Comparison of ENCODE assay signal across 8 cellular contexts in the genomic region with DNA sequence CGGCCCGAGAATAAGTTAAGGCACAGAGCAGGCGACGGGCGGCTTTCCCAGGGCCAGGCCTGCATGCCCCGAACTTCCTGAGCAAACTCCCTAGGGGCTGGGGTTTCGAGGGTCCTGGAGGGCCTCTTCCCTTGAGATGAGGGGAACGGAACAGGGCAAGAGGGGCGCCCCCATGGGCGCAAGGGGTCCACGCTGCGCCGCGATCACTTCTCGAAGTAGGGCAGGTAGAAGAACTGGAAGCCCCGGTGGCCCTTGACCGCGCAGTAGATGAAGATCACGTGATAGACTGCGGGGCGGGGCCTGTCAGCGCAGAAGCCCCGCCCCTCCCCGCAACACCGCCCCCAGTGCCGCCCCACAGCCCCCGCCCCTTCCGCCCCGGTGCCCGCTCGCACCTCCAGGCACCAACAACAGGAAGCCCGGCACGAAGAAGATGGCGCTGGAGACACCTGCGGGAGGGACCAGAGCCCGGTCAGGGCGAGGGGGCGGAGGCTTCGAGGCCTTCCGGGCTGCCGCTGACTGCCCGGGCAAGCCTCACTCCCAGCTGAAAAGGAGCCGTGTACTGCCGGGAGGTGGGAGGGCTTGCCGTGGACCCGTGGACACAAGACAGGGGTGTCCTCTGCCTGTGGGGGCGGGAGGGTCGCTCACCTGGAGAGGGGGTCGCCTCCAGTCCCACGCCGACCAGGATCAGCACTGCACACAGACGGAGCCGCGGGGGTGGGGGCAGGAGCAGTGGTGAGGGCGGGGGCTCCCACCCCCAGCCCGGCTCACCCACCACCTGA. TPM values are rescaled to one million over a fixed set of nuclear protein-coding genes. Genes with fewer than 3 reads are reported as not detected.
A peak's percentile ranks its signal among the peaks of the same experiment; 100 is the strongest.
DNase-seq lines count a peak whose midpoint lies in the region; ATAC-seq and TF ChIP-seq lines count a peak whose summit lies in the region.

No MANE protein-coding gene starts in this region.

- no peaks in the 10 kb centered on the region for H3K9me3 ChIP-seq in CD8-positive, alpha-beta memory T cell (ENCODE audit: low read length)
- H3K9me3 ChIP-seq in SJSA1 (replicated peaks) (0 out of 2 replicates have a peak, but pooled peaks cover 2% of the 10 kb centered on the region), osteoblast (ENCODE audit: low read depth, low read length) (no peaks in the 10 kb centered on the region)

- peaks cover 39% of the 10 kb centered on the region for H3K4me1 ChIP-seq in CD8-positive, alpha-beta memory T cell (ENCODE audit: insufficient read depth, low read length)
- peaks cover 26% of the 10 kb centered on the region for H3K4me1 ChIP-seq in SJSA1 (replicated peaks)
- peaks cover 24% of the 10 kb centered on the region for H3K4me1 ChIP-seq in osteoblast (ENCODE audit: insufficient read depth, low read length)

- peak overlapping the region; percentile 58 for H3K4me3 ChIP-seq in CD8-positive, alpha-beta memory T cell (ENCODE audit: low read length)
- H3K4me3 ChIP-seq in SJSA1 (no peak overlapping the region), osteoblast (ENCODE audit: insufficient read depth, low read length) (peak overlapping the region; percentile 75)

- H3K27me3 ChIP-seq in CD8-positive, alpha-beta memory T cell (ENCODE audit: insufficient read depth, low read length, poor library complexity, severe bottlenecking): no peaks in the 10 kb centered on the region
- H3K27me3 ChIP-seq in SJSA1 (replicated peaks): no peaks in the 10 kb centered on the region
- H3K27me3 ChIP-seq in osteoblast (ENCODE audit: insufficient read depth, low read length): peaks cover 3% of the 10 kb centered on the region

- no peaks in the 10 kb centered on the region for H3K36me3 ChIP-seq in CD8-positive, alpha-beta memory T cell (ENCODE audit: insufficient read depth, low read length)
- H3K36me3 ChIP-seq in SJSA1 (peaks cover 9% of the 10 kb centered on the region), osteoblast (ENCODE audit: insufficient read depth, low read length) (no peaks in the 10 kb centered on the region)

- peak; percentile 90 to 96 (median 90) for DNase-seq in CD8-positive, alpha-beta memory T cell
- DNase-seq in LHCN-M2 (ENCODE audit: low read depth): peak; percentile 64
- DNase-seq in SJSA1 (ENCODE audit: low read depth in 1 of 2, low spot score in 2 of 2): no peak
- peak; percentile 96 for DNase-seq in activated naive CD4-positive, alpha-beta T cell treated with anti-CD3 and anti-CD28 coated beads, Interleukin-2, amount 10 ng/mL, durations not matched to agents 7 days and 5 days
- peak; percentile 87 for DNase-seq in glutamatergic neuron
- peak; percentile 97 for DNase-seq in osteoblast (ENCODE audit: insufficient read length, low spot score, missing footprints)

- peak overlapping the region; percentile 82 for H3K4me2 ChIP-seq in osteoblast (ENCODE audit: insufficient read depth, low read length)

- H3K4me3 Mint-ChIP-seq in CD8-positive, alpha-beta memory T cell: peak overlapping the region; percentile 82 to 95 (median 86)
- peak overlapping the region; percentile 80 for H3K4me3 Mint-ChIP-seq in activated naive CD4-positive, alpha-beta T cell treated with anti-CD3 and anti-CD28 coated beads, Interleukin-2, amount 10 ng/mL, durations not matched to agents 7 days and 5 days
- peak overlapping the region; percentile 82 for H3K4me3 Mint-ChIP-seq in glutamatergic neuron (ENCODE audit: unreplicated experiment)

- H2AFZ ChIP-seq in osteoblast (ENCODE audit: low read length): peak overlapping the region; percentile 72

- H3K79me2 ChIP-seq in osteoblast (ENCODE audit: insufficient read depth, low read length): peaks cover 10% of the 10 kb centered on the region

- CTCF ChIA-PET in CD8-positive, alpha-beta memory T cell (lab: Charles Lee): interaction anchor here (1.4 to 2.0 kb wide), 5 partner anchors 28 to 176 kb away, joined by 3 to 10 read pairs (median 5); a partner anchor contains a TSS
- CTCF ChIA-PET in activated naive CD4-positive, alpha-beta T cell treated with anti-CD3 and anti-CD28 coated beads, Interleukin-2, amount 10 ng/mL, durations not matched to agents 7 days and 5 days (lab: Charles Lee): interaction anchor here (0.7 kb wide), 1 partner anchor 27 kb away, joined by 3 read pairs; a partner anchor contains a TSS

- H3K27ac Mint-ChIP-seq in CD8-positive, alpha-beta memory T cell: peak overlapping the region; percentile 78 to 97 (median 92)
- peak overlapping the region; percentile 93 for H3K27ac Mint-ChIP-seq in activated naive CD4-positive, alpha-beta T cell treated with anti-CD3 and anti-CD28 coated beads, Interleukin-2, amount 10 ng/mL, durations not matched to agents 7 days and 5 days
- peak overlapping the region; percentile 43 for H3K27ac Mint-ChIP-seq in glutamatergic neuron (ENCODE audit: unreplicated experiment)

- POLR2A ChIA-PET in CD8-positive, alpha-beta memory T cell (lab: Charles Lee): interaction anchor here (0.6 to 1.8 kb wide), 10 partner anchors 20 to 225 kb away, joined by 3 to 17 read pairs (median 3); a partner anchor contains a TSS

- H3K27ac ChIP-seq in CD8-positive, alpha-beta memory T cell (ENCODE audit: low read depth, low read length): peak overlapping the region; percentile 79
- H3K27ac ChIP-seq in SJSA1: peak overlapping the region; percentile 48
- peak overlapping the region; percentile 70 for H3K27ac ChIP-seq in osteoblast (ENCODE audit: low read depth, low read length)
- peak overlapping the region; percentile 95 for H3K27ac ChIP-seq in temporal lobe (ENCODE audit: low read depth, low read length)

- H3K36me3 Mint-ChIP-seq in CD8-positive, alpha-beta memory T cell: peaks cover 0 to 11% (median 0%) of the 10 kb centered on the region in 3 donors
- H3K36me3 Mint-ChIP-seq in activated naive CD4-positive, alpha-beta T cell treated with anti-CD3 and anti-CD28 coated beads, Interleukin-2, amount 10 ng/mL, durations not matched to agents 7 days and 5 days: peaks cover 8% of the 10 kb centered on the region
- no peaks in the 10 kb centered on the region for H3K36me3 Mint-ChIP-seq in glutamatergic neuron (ENCODE audit: unreplicated experiment)

- H3K4me1 Mint-ChIP-seq in CD8-positive, alpha-beta memory T cell: peaks cover 15 to 53% (median 36%) of the 10 kb centered on the region in 3 donors
- H3K4me1 Mint-ChIP-seq in activated naive CD4-positive, alpha-beta T cell treated with anti-CD3 and anti-CD28 coated beads, Interleukin-2, amount 10 ng/mL, durations not matched to agents 7 days and 5 days: peaks cover 49% of the 10 kb centered on the region
- peaks cover 4% of the 10 kb centered on the region for H3K4me1 Mint-ChIP-seq in glutamatergic neuron (ENCODE audit: low read depth, unreplicated experiment)

- H4K20me1 ChIP-seq in osteoblast (ENCODE audit: insufficient read depth, low read length): no peaks in the 10 kb centered on the region

- TF ChIP-seq CTCF in glutamatergic neuron (IDR thresholded peaks at IDR 0.05; ENCODE audit: partially characterized antibody, unreplicated experiment): no peak
- no peak for TF ChIP-seq CTCF in osteoblast (IDR thresholded peaks at IDR 0.05; ENCODE audit: extremely low read depth, low read depth, low read length)

- peak; percentile 52 for ATAC-seq in GM21528 (IDR thresholded peaks at IDR 0.05; ENCODE audit: low FRiP score, unreplicated experiment)

- H3K9me3 Mint-ChIP-seq in CD8-positive, alpha-beta memory T cell: no peaks in the 10 kb centered on the region
- H3K9me3 Mint-ChIP-seq in activated naive CD4-positive, alpha-beta T cell treated with anti-CD3 and anti-CD28 coated beads, Interleukin-2, amount 10 ng/mL, durations not matched to agents 7 days and 5 days: no peaks in the 10 kb centered on the region
- peaks cover 5% of the 10 kb centered on the region for H3K9me3 Mint-ChIP-seq in glutamatergic neuron (ENCODE audit: unreplicated experiment)

- H3K27me3 Mint-ChIP-seq in CD8-positive, alpha-beta memory T cell: no peaks in the 10 kb centered on the region
- H3K27me3 Mint-ChIP-seq in activated naive CD4-positive, alpha-beta T cell treated with anti-CD3 and anti-CD28 coated beads, Interleukin-2, amount 10 ng/mL, durations not matched to agents 7 days and 5 days: peaks cover 13% of the 10 kb centered on the region
- peaks cover 2% of the 10 kb centered on the region for H3K27me3 Mint-ChIP-seq in glutamatergic neuron (ENCODE audit: unreplicated experiment)

RNA-seq across cellular contexts. Expression of a gene that starts 4.5 kb away (rescaled TPM):
- total RNA-seq in CD8-positive, alpha-beta memory T cell: 10 to 100 TPM; 49.6 to 57.9 TPM
- polyA plus RNA-seq in CD8-positive, alpha-beta memory T cell: 152 TPM
- total RNA-seq in LHCN-M2 (2014; rRNA removed): 45.6 and 47.5 TPM in 2 replicates
- polyA plus RNA-seq in LHCN-M2 (2012): 68.9 TPM
- 61.1 and 105 TPM in 2 replicates for total RNA-seq in SJSA1 (2014; rRNA removed; shearing (Covaris generic))
- total RNA-seq in glutamatergic neuron (ENCODE audit: unreplicated experiment): 41.9 TPM
- total RNA-seq in osteoblast: 15.6 and 29.3 TPM in 2 replicates
- 9.8 TPM for total RNA-seq in temporal lobe

RNA-seq across cellular contexts. Expression of a gene that starts 9.4 kb away (rescaled TPM):
- total RNA-seq in CD8-positive, alpha-beta memory T cell: under 1 TPM; 0.28 to 0.33 TPM
- 0.36 TPM for polyA plus RNA-seq in CD8-positive, alpha-beta memory T cell
- total RNA-seq in LHCN-M2 (2014; rRNA removed): 1.2 and 3.1 TPM in 2 replicates
- 2.2 TPM for polyA plus RNA-seq in LHCN-M2 (2012)
- not detected in 2 replicates for total RNA-seq in SJSA1 (2014; rRNA removed; shearing (Covaris generic))
- not detected for total RNA-seq in glutamatergic neuron (ENCODE audit: unreplicated experiment)
- total RNA-seq in osteoblast: not detected in 2 replicates
- not detected for total RNA-seq in temporal lobe

RNA-seq across cellular contexts. Expression of a gene that starts 12.1 kb away (rescaled TPM):
- not detected for total RNA-seq in CD8-positive, alpha-beta memory T cell
- 0.87 TPM for polyA plus RNA-seq in CD8-positive, alpha-beta memory T cell
- not detected in 2 replicates for total RNA-seq in LHCN-M2 (2014; rRNA removed)
- polyA plus RNA-seq in LHCN-M2 (2012): not detected
- total RNA-seq in SJSA1 (2014; rRNA removed; shearing (Covaris generic)): not detected in 2 replicates
- not detected for total RNA-seq in glutamatergic neuron (ENCODE audit: unreplicated experiment)
- total RNA-seq in osteoblast: not detected in 2 replicates
- total RNA-seq in temporal lobe: not detected

RNA-seq across cellular contexts. Expression of a gene that starts 18.2 kb away (rescaled TPM):
- total RNA-seq in CD8-positive, alpha-beta memory T cell: 100 to 1,000 TPM; 160 to 171 TPM
- 210 TPM for polyA plus RNA-seq in CD8-positive, alpha-beta memory T cell
- total RNA-seq in LHCN-M2 (2014; rRNA removed) (73.5 and 78.2 TPM in 2 replicates), glutamatergic neuron (ENCODE audit: unreplicated experiment) (43.0 TPM), osteoblast (64.2 and 71.3 TPM in 2 replicates), temporal lobe (49.4 TPM)
- polyA plus RNA-seq in LHCN-M2 (2012): 111 TPM
- total RNA-seq in SJSA1 (2014; rRNA removed; shearing (Covaris generic)): 184 and 185 TPM in 2 replicates

RNA-seq across cellular contexts. Expression of a gene that starts 21.3 kb away (rescaled TPM):
- 10 to 100 TPM; 90.3 to 92.8 TPM for total RNA-seq in CD8-positive, alpha-beta memory T cell
- polyA plus RNA-seq in CD8-positive, alpha-beta memory T cell: 12.2 TPM
- total RNA-seq in LHCN-M2 (2014; rRNA removed): 85.9 and 105 TPM in 2 replicates
- polyA plus RNA-seq in LHCN-M2 (2012): 139 TPM
- 123 and 181 TPM in 2 replicates for total RNA-seq in SJSA1 (2014; rRNA removed; shearing (Covaris generic))
- total RNA-seq in glutamatergic neuron (ENCODE audit: unreplicated experiment): 88.8 TPM
- total RNA-seq in osteoblast: 137 and 140 TPM in 2 replicates
- 19.2 TPM for total RNA-seq in temporal lobe

Comparison
In these comparisons a context has a peak if more than half of its experiments do, and no peak if none do; other contexts are left out.
1. DNase-seq: peak in CD8-positive, alpha-beta memory T cell (5 of 5), LHCN-M2 (single experiment), activated naive CD4-positive, alpha-beta T cell treated with anti-CD3 and anti-CD28 coated beads, Interleukin-2, amount 10 ng/mL, durations not matched to agents 7 days and 5 days (single experiment), glutamatergic neuron (single experiment) and osteoblast (single experiment); none in SJSA1 (0 of 2).
2. H3K27ac Mint-ChIP-seq: peak in every context shown above with its lines; median percentile 93 in activated naive CD4-positive, alpha-beta T cell treated with anti-CD3 and anti-CD28 coated beads, Interleukin-2, amount 10 ng/mL, durations not matched to agents 7 days and 5 days; 92 in CD8-positive, alpha-beta memory T cell; 43 in glutamatergic neuron.
3. Peak in every context shown above with its lines, with median percentiles within 50 percentile points of each other: H3K27ac ChIP-seq and H3K4me3 Mint-ChIP-seq.